ENCODE assay signal across 19 cellular contexts in genomic region chr5:118459490-118459889, GRCh38.
"Had no signal": no experiment of that assay in that cellular context is flagged by ENCODE, and none has a peak within 500 bp of the region (broad histone marks: within the 10 kb centered on the region; RNA-seq: fewer than 3 reads in every experiment).

No MANE protein-coding gene starts in this region.

- H3K4me3 ChIP-seq: MG63, SJCRH30, SK-N-MC had no signal

- H3K36me3 ChIP-seq: MG63, SJCRH30 had no signal

- H3K27ac ChIP-seq: SJCRH30, SK-N-MC had no signal

- FAIRE-seq: HepG2, RCC 7860 had no signal

- H3K27me3 ChIP-seq: MG63, SJCRH30 had no signal

- ATAC-seq: HepG2 had no signal

- H3K9me3 ChIP-seq: MG63, SJCRH30 had no signal

- DNase-seq: IMR-90, Karpas-422, KG1, MG63, NCI-H1092 treated with DMSO at 0.1 percent for 48 hours, NCI-H1436, NCI-H187 treated with DMSO at 0.1 percent for 48 hours, NCI-H2029 treated with DMSO at 0.1 percent for 48 hours, NCI-H2171 treated with DMSO at 0.1 percent for 48 hours, NCI-H345, NCI-H446 treated with DMSO at 0.1 percent for 48 hours, NCI-H510A treated with DMSO at 0.1 percent for 48 hours, NCI-H526, RPMI8226, SHP77 treated with DMSO at 0.1 percent for 48 hours, SJCRH30 had no signal

- H3K4me1 ChIP-seq: SJCRH30 had no signal
